18 cellular contexts compared by ENCODE assay signal in genomic region chr2:97906309-97906708, GRCh38.
"Had no signal": no experiment of that assay in that cellular context is flagged by ENCODE, and none has a peak within 500 bp of the region (broad histone marks: within the 10 kb centered on the region; RNA-seq: fewer than 3 reads in every experiment).

No MANE protein-coding gene starts in this region.

- H3K4me1 Mint-ChIP-seq: activated naive CD4-positive, alpha-beta T cell treated with anti-CD3 and anti-CD28 coated beads, Interleukin-2, amount 10 ng/mL, durations not matched to agents 7 days and 5 days; neural progenitor cell had no signal

- H3K27me3 Mint-ChIP-seq: activated naive CD4-positive, alpha-beta T cell treated with anti-CD3 and anti-CD28 coated beads, Interleukin-2, amount 10 ng/mL, durations not matched to agents 7 days and 5 days had no signal

- H3K4me3 ChIP-seq: coronary artery, esophagus squamous epithelium, gastroesophageal sphincter, neural progenitor cell, skin epidermis, thyroid gland had no signal

- H3K27me3 ChIP-seq: esophagus squamous epithelium, gastroesophageal sphincter, neural progenitor cell, thyroid gland had no signal

- H3K4me1 ChIP-seq: neural progenitor cell, thyroid gland had no signal

- H3K9me3 ChIP-seq: esophagus squamous epithelium, gastroesophageal sphincter, thyroid gland had no signal

- H3K36me3 ChIP-seq: thyroid gland had no signal

- DNase-seq: activated CD4-positive, alpha-beta T cell treated with anti-CD3 and anti-CD28 coated beads for 48 hours; activated CD8-positive, alpha-beta memory T cell treated with anti-CD3 and anti-CD28 coated beads, Interleukin-2, amount 50 U/mL, for 48 hours; activated CD8-positive, alpha-beta T cell treated with anti-CD3 and anti-CD28 coated beads, Interleukin-2, amount 10 ng/mL, durations not matched to agents 7 days and 5 days; activated naive CD4-positive, alpha-beta T cell treated with anti-CD3 and anti-CD28 coated beads, Interleukin-2, amount 10 ng/mL, durations not matched to agents 7 days and 5 days; caudate nucleus; esophagus squamous epithelium; kidney; retina; SW 1271; thyroid gland; WERI-Rb-1 had no signal

- ATAC-seq: activated CD8-positive, alpha-beta T cell treated with anti-CD3 and anti-CD28 coated beads, Interleukin-2, amount 10 ng/mL, durations not matched to agents 7 days and 5 days; gastroesophageal sphincter had no signal

- H3K4me3 Mint-ChIP-seq: activated CD8-positive, alpha-beta T cell treated with anti-CD3 and anti-CD28 coated beads, Interleukin-2, amount 10 ng/mL, durations not matched to agents 7 days and 5 days; activated naive CD4-positive, alpha-beta T cell treated with anti-CD3 and anti-CD28 coated beads, Interleukin-2, amount 10 ng/mL, durations not matched to agents 7 days and 5 days; activated T-helper 1 cell treated with anti-CD3 and anti-CD28 coated beads, Interleukin-12 subunit alpha, Interleukin-12 subunit beta, Interleukin-2, Interleukin-4 antibody, amounts not matched to agents 30 ng/mL and 10 ng/mL and 1 ng/mL, durations not matched to agents 14 hours and 24 hours and 36 hours; neural progenitor cell; T-helper 2 cell treated with Interferon-gamma antibody and Interleukin-4, amounts not matched to agents 5 μg/mL and 100 μg/mL, for 36 hours had no signal

- H3K9me3 Mint-ChIP-seq: activated naive CD4-positive, alpha-beta T cell treated with anti-CD3 and anti-CD28 coated beads, Interleukin-2, amount 10 ng/mL, durations not matched to agents 7 days and 5 days; activated T-helper 1 cell treated with anti-CD3 and anti-CD28 coated beads, Interleukin-12 subunit alpha, Interleukin-12 subunit beta, Interleukin-2, Interleukin-4 antibody, amounts not matched to agents 30 ng/mL and 10 ng/mL and 1 ng/mL, durations not matched to agents 14 hours and 24 hours and 36 hours; T-helper 2 cell treated with Interferon-gamma antibody and Interleukin-4, amounts not matched to agents 5 μg/mL and 100 μg/mL, for 36 hours had no signal

- H3K27ac ChIP-seq: coronary artery, esophagus squamous epithelium, gastroesophageal sphincter, neural progenitor cell, parathyroid adenoma, skin epidermis, thyroid gland, WERI-Rb-1 had no signal

- H3K27ac Mint-ChIP-seq: activated CD8-positive, alpha-beta T cell treated with anti-CD3 and anti-CD28 coated beads, Interleukin-2, amount 10 ng/mL, durations not matched to agents 7 days and 5 days; activated naive CD4-positive, alpha-beta T cell treated with anti-CD3 and anti-CD28 coated beads, Interleukin-2, amount 10 ng/mL, durations not matched to agents 7 days and 5 days; activated T-helper 1 cell treated with anti-CD3 and anti-CD28 coated beads, Interleukin-12 subunit alpha, Interleukin-12 subunit beta, Interleukin-2, Interleukin-4 antibody, amounts not matched to agents 30 ng/mL and 10 ng/mL and 1 ng/mL, durations not matched to agents 14 hours and 24 hours and 36 hours; neural progenitor cell; T-helper 2 cell treated with Interferon-gamma antibody and Interleukin-4, amounts not matched to agents 5 μg/mL and 100 μg/mL, for 36 hours had no signal
